ENCODE assay signal across 8 cellular contexts in the genomic region with DNA sequence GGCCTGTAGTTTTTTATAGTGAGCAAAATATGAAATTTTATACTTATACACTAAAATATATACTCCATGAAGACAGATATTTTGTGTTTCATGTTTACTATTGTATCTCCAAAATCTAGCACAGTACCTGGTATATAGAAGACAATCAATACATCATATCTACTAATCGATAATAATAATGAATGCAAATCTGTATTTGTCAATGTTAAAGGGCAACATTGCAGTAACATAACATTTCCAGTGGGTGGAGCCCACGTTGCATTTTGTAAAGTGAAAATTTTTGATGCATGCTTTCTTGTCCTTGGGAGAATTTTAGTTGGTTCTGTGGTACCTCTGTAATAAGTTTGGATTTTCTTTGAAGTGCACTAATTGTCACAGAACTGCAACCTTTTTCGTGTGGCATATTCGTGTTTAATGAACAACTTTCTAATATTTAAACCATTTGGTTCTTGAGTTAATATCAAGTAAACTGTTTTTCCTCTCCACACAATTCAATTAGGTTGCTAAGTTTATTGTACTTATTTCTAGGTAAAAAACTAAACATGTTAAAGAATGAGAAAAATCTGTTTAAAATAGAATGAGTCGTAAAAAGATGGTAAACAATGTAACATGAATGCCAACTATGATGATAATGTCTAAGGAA. TPM values are rescaled to one million over a fixed set of nuclear protein-coding genes. Genes with fewer than 3 reads are reported as not detected.
DNase-seq lines count a peak whose midpoint lies in the region; ATAC-seq and TF ChIP-seq lines count a peak whose summit lies in the region.

No MANE protein-coding gene starts in this region.

- ATAC-seq in HG02852 (IDR thresholded peaks at IDR 0.05; ENCODE audit: unreplicated experiment), result peak; percentile 56
- no peak for ATAC-seq in activated naive CD8-positive, alpha-beta T cell treated with anti-CD3 and anti-CD28 coated beads, Interleukin-2, amount 50 U/mL, for 24 hours

- H3K27ac Mint-ChIP-seq in activated naive CD8-positive, alpha-beta T cell treated with anti-CD3 and anti-CD28 coated beads, Interleukin-2, amount 50 U/mL, for 24 hours, result no peak overlapping the region
- H3K27ac Mint-ChIP-seq in T-helper 2 cell treated with Interferon-gamma antibody and Interleukin-4, amounts not matched to agents 5 μg/mL and 100 μg/mL, for 36 hours, result no peak overlapping the region

- no peak for TF ChIP-seq POLR2A in testis (IDR thresholded peaks at IDR 0.05)

- H3K27ac ChIP-seq in RWPE1 (no peak overlapping the region), testis (no peak overlapping the region)

- H3K4me3 Mint-ChIP-seq in activated naive CD8-positive, alpha-beta T cell treated with anti-CD3 and anti-CD28 coated beads, Interleukin-2, amount 50 U/mL, for 24 hours, result no peak overlapping the region
- no peak overlapping the region for H3K4me3 Mint-ChIP-seq in T-helper 2 cell treated with Interferon-gamma antibody and Interleukin-4, amounts not matched to agents 5 μg/mL and 100 μg/mL, for 36 hours

- CTCF ChIA-PET in RWPE1 (lab: Yijun Ruan, JAX), result interaction anchor here (0.6 to 0.9 kb wide), 5 partner anchors 46 to 655 kb away, joined by 3 to 5 read pairs (median 3); no protein-coding TSS in a partner anchor

- DNase-seq in NOMO-1 (lab: John Stamatoyannopoulos, UW; ENCODE audit: unreplicated experiment in 2 of 2), result peak; percentile 2 to 9
- no peak for DNase-seq in NOMO-1 treated with dmso at 0.1 percent for 144 hours (lab: John Stamatoyannopoulos, UW; ENCODE audit: unreplicated experiment)
- peak; percentile 26 for DNase-seq in RWPE1 (ENCODE audit: low spot score)
- peak; percentile 10 for DNase-seq in fibroblast of the conjunctiva (ENCODE audit: low read depth)
- no peak for DNase-seq in testis
- no peak for DNase-seq in activated naive CD8-positive, alpha-beta T cell treated with anti-CD3 and anti-CD28 coated beads, Interleukin-2, amount 50 U/mL, for 24 hours
- DNase-seq in T-helper 2 cell treated with Interferon-gamma antibody and Interleukin-4, amounts not matched to agents 5 μg/mL and 100 μg/mL, for 36 hours (ENCODE audit: low spot score), result no peak

- TF ChIP-seq CTCF in RWPE1 (conservative IDR thresholded peaks at IDR 0.05; ENCODE audit: low read depth) (peak; percentile 80), testis (IDR thresholded peaks at IDR 0.05) (peak; percentile 44 to 82 (median 57))

- intact Hi-C loops in testis (cut with DNase I; ENCODE audit: low total_unique reads), result no loop called here

- H3K27me3 ChIP-seq in testis, result no peaks in the 10 kb centered on the region

- 12 to 20% methylated on average over 5 of the region's 5 CpGs for WGBS in testis, 2 donors

- H3K4me1 Mint-ChIP-seq in activated naive CD8-positive, alpha-beta T cell treated with anti-CD3 and anti-CD28 coated beads, Interleukin-2, amount 50 U/mL, for 24 hours, result no peaks in the 10 kb centered on the region
- H3K4me1 Mint-ChIP-seq in T-helper 2 cell treated with Interferon-gamma antibody and Interleukin-4, amounts not matched to agents 5 μg/mL and 100 μg/mL, for 36 hours (ENCODE audit: low read depth), result no peaks in the 10 kb centered on the region

- H3K9me3 Mint-ChIP-seq in activated naive CD8-positive, alpha-beta T cell treated with anti-CD3 and anti-CD28 coated beads, Interleukin-2, amount 50 U/mL, for 24 hours, result no peaks in the 10 kb centered on the region
- H3K9me3 Mint-ChIP-seq in T-helper 2 cell treated with Interferon-gamma antibody and Interleukin-4, amounts not matched to agents 5 μg/mL and 100 μg/mL, for 36 hours, result no peaks in the 10 kb centered on the region

- no peaks in the 10 kb centered on the region for H3K36me3 Mint-ChIP-seq in activated naive CD8-positive, alpha-beta T cell treated with anti-CD3 and anti-CD28 coated beads, Interleukin-2, amount 50 U/mL, for 24 hours (ENCODE audit: low read depth)
- H3K36me3 Mint-ChIP-seq in T-helper 2 cell treated with Interferon-gamma antibody and Interleukin-4, amounts not matched to agents 5 μg/mL and 100 μg/mL, for 36 hours (ENCODE audit: low read depth), result no peaks in the 10 kb centered on the region

- POLR2A ChIA-PET in RWPE1 (lab: Yijun Ruan, JAX; ENCODE audit: low non-redundant PET), result no interaction called here

- no peaks in the 10 kb centered on the region for H3K27me3 Mint-ChIP-seq in activated naive CD8-positive, alpha-beta T cell treated with anti-CD3 and anti-CD28 coated beads, Interleukin-2, amount 50 U/mL, for 24 hours
- H3K27me3 Mint-ChIP-seq in T-helper 2 cell treated with Interferon-gamma antibody and Interleukin-4, amounts not matched to agents 5 μg/mL and 100 μg/mL, for 36 hours (ENCODE audit: low read depth), result no peaks in the 10 kb centered on the region

- no peaks in the 10 kb centered on the region for H3K9me3 ChIP-seq in testis

- no peaks in the 10 kb centered on the region for H3K4me1 ChIP-seq in testis

- H3K4me3 ChIP-seq in testis, result no peak overlapping the region

- H3K36me3 ChIP-seq in testis (ENCODE audit: low read depth, missing control alignments), result no peaks in the 10 kb centered on the region

RNA-seq across cellular contexts. Expression of a gene that starts 47.4 kb away (rescaled TPM):
- 1 to 10 TPM in 1 of 2 donors, under 1 TPM in 1; 0.93 to 1.6 TPM for total RNA-seq in testis
- 1.5 TPM for polyA plus RNA-seq in testis (ENCODE audit: insufficient read depth, low read depth, low replicate concordance)

Comparison
In these comparisons a context has a peak if more than half of its experiments do, and no peak if none do; other contexts are left out.
1. DNase-seq: peak in NOMO-1 (2 of 2), RWPE1 (single experiment) and fibroblast of the conjunctiva (single experiment); none in NOMO-1 treated with dmso at 0.1 percent for 144 hours (single experiment), testis (single experiment), activated naive CD8-positive, alpha-beta T cell treated with anti-CD3 and anti-CD28 coated beads, Interleukin-2, amount 50 U/mL, for 24 hours (single experiment) and T-helper 2 cell treated with Interferon-gamma antibody and Interleukin-4, amounts not matched to agents 5 μg/mL and 100 μg/mL, for 36 hours (single experiment).